In the genomic region with DNA sequence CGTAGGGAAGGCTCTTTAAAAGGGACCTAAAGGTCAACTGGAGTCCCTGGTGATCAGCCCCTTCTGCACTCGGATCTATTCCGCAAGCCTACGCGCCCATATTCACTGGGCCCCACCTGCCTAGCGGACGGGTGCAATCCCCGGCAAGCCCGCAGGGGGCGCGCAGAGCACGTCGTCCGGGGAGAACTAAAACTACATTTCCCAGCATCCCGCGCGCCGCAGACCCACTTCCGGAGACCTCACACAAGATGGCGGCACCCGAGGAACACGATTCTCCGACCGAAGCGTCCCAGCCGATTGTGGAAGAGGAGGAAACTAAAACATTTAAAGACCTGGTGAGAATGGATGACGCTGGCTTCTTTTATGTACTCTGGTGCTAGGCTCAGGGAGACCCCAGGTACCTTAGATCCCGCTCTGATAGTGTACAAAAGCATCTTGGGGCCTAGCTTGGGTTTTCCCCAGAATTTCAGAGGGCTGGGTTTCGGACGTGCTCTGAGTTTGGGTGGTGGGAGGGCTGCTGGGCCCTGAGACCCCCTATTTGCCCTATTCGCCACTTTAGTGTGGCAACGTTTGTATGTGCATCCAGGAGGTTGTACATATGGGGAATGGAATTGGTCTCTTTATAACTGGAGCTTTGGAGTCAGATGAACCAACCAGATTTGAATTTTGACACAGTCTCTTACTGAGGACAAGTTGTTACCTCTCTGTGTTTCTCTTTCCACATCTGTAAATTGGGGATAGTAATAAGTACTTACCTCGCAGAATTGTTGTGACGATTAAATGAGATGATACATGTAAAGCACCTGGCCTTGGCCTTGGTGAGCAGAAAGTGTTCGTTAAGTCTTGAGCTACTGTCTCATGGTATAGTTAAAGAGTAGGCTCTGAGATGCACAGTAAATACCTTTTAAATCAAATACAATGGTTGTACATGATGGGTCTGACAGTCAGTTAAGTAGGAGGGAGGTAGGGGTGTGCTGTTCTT, we compare ENCODE assay signal across 8 cellular contexts. TPM values are rescaled to one million over a fixed set of nuclear protein-coding genes. Genes with fewer than 3 reads are reported as not detected.
A peak's percentile ranks its signal among the peaks of the same experiment; 100 is the strongest.
DNase-seq lines count a peak whose midpoint lies in the region; ATAC-seq and TF ChIP-seq lines count a peak whose summit lies in the region.

A gene (plus strand): TSS at position 227 of the 982 bp plus-strand sequence. CDS start 22 bp downstream, at position 249.

- H3K36me3 Mint-ChIP-seq in activated T-helper 17 cell treated with anti-CD3 and anti-CD28 coated beads, Interleukin-2, amount 50 U/mL, for 72 hours (ENCODE audit: low read depth): peaks cover 55% of the 10 kb centered on the region
- peaks cover 10% of the 10 kb centered on the region for H3K36me3 Mint-ChIP-seq in natural killer cell treated with Interleukin-12 subunit alpha and Interleukin-12 subunit beta and Interleukin-15 and Interleukin-18, amount 100 ng/mL, for 72 hours

- DNase-seq in Kasumi-1 (lab: John Stamatoyannopoulos, UW) (peak; percentile 73 to 75), RWPE1 (ENCODE audit: low spot score) (peak; percentile 82), fibroblast of peridontal ligament (ENCODE audit: extremely low read depth) (peak; percentile 91)
- DNase-seq in natural killer cell treated with Interleukin-12 subunit alpha and Interleukin-12 subunit beta and Interleukin-15 and Interleukin-18, amount 100 ng/mL, for 72 hours (ENCODE audit: low spot score): peak; percentile 94
- DNase-seq in stimulated activated naive CD8-positive, alpha-beta T cell treated with anti-CD3 and anti-CD28 coated beads, Interleukin-15, Interleukin-2, amounts not matched to agents 100 U/mL and 50 U/mL, for 24 hours: peak; percentile 99

- H4K20me1 ChIP-seq in DOHH2 (ENCODE audit: control insufficient read depth, insufficient read depth, low read depth, low read length): no peaks in the 10 kb centered on the region

- H3K27me3 ChIP-seq in DOHH2 (ENCODE audit: control insufficient read depth, low read length): no peaks in the 10 kb centered on the region

- TF ChIP-seq CTCF in DOHH2 (IDR thresholded peaks at IDR 0.05; ENCODE audit: low read depth, low read length, poor library complexity, severe bottlenecking) (peak; percentile 89), RWPE1 (conservative IDR thresholded peaks at IDR 0.05; ENCODE audit: low read depth) (peak; percentile 83)

- H3K36me3 ChIP-seq in DOHH2 (ENCODE audit: control insufficient read depth, low read length): peaks cover 42% of the 10 kb centered on the region

- no peak within 1 kb of the TSS for H3K27ac ChIP-seq in DOHH2 (ENCODE audit: low read depth, low read length)
- H3K27ac ChIP-seq in RWPE1: peak within 1 kb of the TSS; percentile 62

- peak within 1 kb of the TSS; percentile 93 for H3K27ac Mint-ChIP-seq in activated T-helper 17 cell treated with anti-CD3 and anti-CD28 coated beads, Interleukin-2, amount 50 U/mL, for 72 hours
- H3K27ac Mint-ChIP-seq in natural killer cell treated with Interleukin-12 subunit alpha and Interleukin-12 subunit beta and Interleukin-15 and Interleukin-18, amount 100 ng/mL, for 72 hours: peak within 1 kb of the TSS; percentile 93 to 99

- H3K4me2 ChIP-seq in DOHH2 (ENCODE audit: low read length): peak within 1 kb of the TSS; percentile 75

- ATAC-seq in GM21737 (IDR thresholded peaks at IDR 0.05; ENCODE audit: unreplicated experiment): peak; percentile 79
- ATAC-seq in activated T-helper 17 cell treated with anti-CD3 and anti-CD28 coated beads, Interleukin-2, amount 50 U/mL, for 72 hours (replicated peaks): peak; percentile 92
- peak; percentile 99 for ATAC-seq in natural killer cell treated with Interleukin-12 subunit alpha and Interleukin-12 subunit beta and Interleukin-15 and Interleukin-18, amount 100 ng/mL, for 72 hours
- peak; percentile 97 for ATAC-seq in stimulated activated naive CD8-positive, alpha-beta T cell treated with anti-CD3 and anti-CD28 coated beads, Interleukin-15, Interleukin-2, amounts not matched to agents 100 U/mL and 50 U/mL, for 24 hours

- peak within 1 kb of the TSS; percentile 98 for H3K4me3 Mint-ChIP-seq in activated T-helper 17 cell treated with anti-CD3 and anti-CD28 coated beads, Interleukin-2, amount 50 U/mL, for 72 hours
- peak within 1 kb of the TSS; percentile 97 for H3K4me3 Mint-ChIP-seq in natural killer cell treated with Interleukin-12 subunit alpha and Interleukin-12 subunit beta and Interleukin-15 and Interleukin-18, amount 100 ng/mL, for 72 hours

- peaks cover 35% of the 10 kb centered on the region for H3K4me1 ChIP-seq in DOHH2 (ENCODE audit: control insufficient read depth, low read length)

- H3K4me3 ChIP-seq in DOHH2 (ENCODE audit: low read length): peak within 1 kb of the TSS; percentile 81

- no peaks in the 10 kb centered on the region for H3K9me3 Mint-ChIP-seq in activated T-helper 17 cell treated with anti-CD3 and anti-CD28 coated beads, Interleukin-2, amount 50 U/mL, for 72 hours
- H3K9me3 Mint-ChIP-seq in natural killer cell treated with Interleukin-12 subunit alpha and Interleukin-12 subunit beta and Interleukin-15 and Interleukin-18, amount 100 ng/mL, for 72 hours: no peaks in the 10 kb centered on the region

- H3K9me2 ChIP-seq in DOHH2 (replicated peaks; ENCODE audit: control insufficient read depth, low read length): no peaks in the 10 kb centered on the region

- H3K4me1 Mint-ChIP-seq in activated T-helper 17 cell treated with anti-CD3 and anti-CD28 coated beads, Interleukin-2, amount 50 U/mL, for 72 hours: peaks cover 37% of the 10 kb centered on the region
- H3K4me1 Mint-ChIP-seq in natural killer cell treated with Interleukin-12 subunit alpha and Interleukin-12 subunit beta and Interleukin-15 and Interleukin-18, amount 100 ng/mL, for 72 hours (ENCODE audit: low read depth in 2 of 2): peaks cover 37 to 51% of the 10 kb centered on the region in 2 donors

- CTCF ChIA-PET in RWPE1 (lab: Yijun Ruan, JAX): interaction anchor here (0.5 to 1.0 kb wide), 7 partner anchors 23 to 994 kb away, joined by 3 to 4 read pairs (median 3); no protein-coding TSS in a partner anchor

- POLR2A ChIA-PET in RWPE1 (lab: Yijun Ruan, JAX; ENCODE audit: low non-redundant PET): interaction anchor here (0.5 kb wide), 1 partner anchor 21 kb away, joined by 3 read pairs; no protein-coding TSS in a partner anchor

- no peaks in the 10 kb centered on the region for H3K9me3 ChIP-seq in DOHH2 (ENCODE audit: control insufficient read depth, insufficient read depth, low read length)

- H3K27me3 Mint-ChIP-seq in activated T-helper 17 cell treated with anti-CD3 and anti-CD28 coated beads, Interleukin-2, amount 50 U/mL, for 72 hours: no peaks in the 10 kb centered on the region
- H3K27me3 Mint-ChIP-seq in natural killer cell treated with Interleukin-12 subunit alpha and Interleukin-12 subunit beta and Interleukin-15 and Interleukin-18, amount 100 ng/mL, for 72 hours: no peaks in the 10 kb centered on the region

- no peaks in the 10 kb centered on the region for H3F3A ChIP-seq in DOHH2 (ENCODE audit: control insufficient read depth, insufficient read depth)

- peaks cover 53% of the 10 kb centered on the region for H3K79me2 ChIP-seq in DOHH2 (ENCODE audit: control insufficient read depth, low read length)

RNA-seq across cellular contexts. Expression of the gene that starts here (rescaled TPM):
- total RNA-seq in activated T-helper 17 cell treated with anti-CD3 and anti-CD28 coated beads, Interleukin-2, amount 50 U/mL, for 72 hours: 10 to 100 TPM; 90.0 to 90.4 TPM
- 10 to 100 TPM; 79.2 to 81.3 TPM for total RNA-seq in natural killer cell treated with Interleukin-12 subunit alpha and Interleukin-12 subunit beta and Interleukin-15 and Interleukin-18, amount 100 ng/mL, for 72 hours
